In genomic region chr16:85513180-85513579, GRCh38 we compare ENCODE assay signal across 32 cellular contexts.
DNase-seq lines count a peak whose midpoint lies in the region; ATAC-seq, FAIRE-seq and TF ChIP-seq lines count a peak whose summit lies in the region.
"Had no signal": no experiment of that assay in that cellular context is flagged by ENCODE, and none has a peak within 500 bp of the region (broad histone marks: within the 10 kb centered on the region; RNA-seq: fewer than 3 reads in every experiment).

No MANE protein-coding gene starts in this region.

- CTCF ChIA-PET in A549 (lab: Yijun Ruan, JAX), result interaction anchor here (0.6 to 2.9 kb wide), 9 partner anchors 13 to 551 kb away, joined by 3 to 17 read pairs (median 8); no protein-coding TSS in a partner anchor

- no peaks in the 10 kb centered on the region for H3K27me3 ChIP-seq in NT2/D1 (ENCODE audit: insufficient read depth, insufficient read length)
- H3K27me3 ChIP-seq: neutrophil, sigmoid colon, upper lobe of left lung had no signal

- TF ChIP-seq POLR2A in A549 (IDR thresholded peaks at IDR 0.05; ENCODE audit: low read length), result no peak

- FAIRE-seq in A549 (lab: Jason Lieb, UNC), result no peak

- no peak for TF ChIP-seq EP300 in A549 (IDR thresholded peaks at IDR 0.05)

- H3K27ac ChIP-seq in A549, result peak overlapping the region; percentile 95 to 97
- H3K27ac ChIP-seq: neutrophil, psoas muscle, VCaP had no signal

- H3K27ac Mint-ChIP-seq in brain (peak overlapping the region in 4 of 5 experiments; percentile 51 to 98 (median 88)), osteocyte (ENCODE audit: unreplicated experiment) (peak overlapping the region; percentile 58)
- no peak overlapping the region for H3K27ac Mint-ChIP-seq in activated naive CD8-positive, alpha-beta T cell treated with anti-CD3 and anti-CD28 coated beads, Interleukin-2, amount 50 U/mL, for 24 hours
- H3K27ac Mint-ChIP-seq: activated CD4-positive, alpha-beta T cell treated with anti-CD3 and anti-CD28 coated beads, Interleukin-2, amount 10 ng/mL, durations not matched to agents 24 days and 14 days; activated naive CD8-positive, alpha-beta T cell treated with anti-CD3 and anti-CD28 coated beads for 36 hours; activated T-cell treated with anti-CD3 and anti-CD28 coated beads, Interleukin-2, amount 50 U/mL, for 24 hours; CD4-positive, alpha-beta memory T cell; memory B cell had no signal

- H3K4me1 Mint-ChIP-seq in brain, result peaks cover 90% of the 10 kb centered on the region
- H3K4me1 Mint-ChIP-seq in osteocyte (ENCODE audit: unreplicated experiment), result peaks cover 48% of the 10 kb centered on the region
- H3K4me1 Mint-ChIP-seq in activated naive CD8-positive, alpha-beta T cell treated with anti-CD3 and anti-CD28 coated beads, Interleukin-2, amount 50 U/mL, for 24 hours, result no peaks in the 10 kb centered on the region
- H3K4me1 Mint-ChIP-seq: activated CD4-positive, alpha-beta T cell treated with anti-CD3 and anti-CD28 coated beads, Interleukin-2, amount 10 ng/mL, durations not matched to agents 24 days and 14 days; activated naive CD8-positive, alpha-beta T cell treated with anti-CD3 and anti-CD28 coated beads for 36 hours; central memory CD8-positive, alpha-beta T cell had no signal

- TF ChIP-seq RAD21 in A549 (conservative IDR thresholded peaks at IDR 0.05 in 1 of 2, IDR thresholded peaks at IDR 0.05 in 1 of 2), result no peak

- peak overlapping the region; percentile 62 for H3K9ac ChIP-seq in NT2/D1 (ENCODE audit: insufficient read length, low read depth)

- H3K9me3 ChIP-seq in A549 (no peaks in the 10 kb centered on the region), NT2/D1 (ENCODE audit: insufficient read depth, low read length) (no peaks in the 10 kb centered on the region)
- H3K9me3 ChIP-seq: neutrophil, psoas muscle, sigmoid colon, upper lobe of left lung had no signal

- H3K9me3 Mint-ChIP-seq in brain, result no peaks in the 10 kb centered on the region
- H3K9me3 Mint-ChIP-seq in osteocyte (ENCODE audit: unreplicated experiment), result no peaks in the 10 kb centered on the region
- H3K9me3 Mint-ChIP-seq in activated naive CD8-positive, alpha-beta T cell treated with anti-CD3 and anti-CD28 coated beads, Interleukin-2, amount 50 U/mL, for 24 hours, result no peaks in the 10 kb centered on the region
- H3K9me3 Mint-ChIP-seq: activated CD4-positive, alpha-beta T cell treated with anti-CD3 and anti-CD28 coated beads, Interleukin-2, amount 10 ng/mL, durations not matched to agents 24 days and 14 days; activated naive CD8-positive, alpha-beta T cell treated with anti-CD3 and anti-CD28 coated beads for 36 hours; activated T-cell treated with anti-CD3 and anti-CD28 coated beads, Interleukin-2, amount 50 U/mL, for 24 hours; CD4-positive, alpha-beta memory T cell; central memory CD8-positive, alpha-beta T cell; H9; memory B cell had no signal

- 91% methylated on average over 9 of the region's 9 CpGs for WGBS in A549 (ENCODE audit: missing lambda C conversion rate)

- no peak overlapping the region for H3K4me3 ChIP-seq in A549
- H3K4me3 ChIP-seq in NT2/D1 (ENCODE audit: insufficient read length, low read depth), result no peak overlapping the region
- H3K4me3 ChIP-seq: psoas muscle, sigmoid colon, upper lobe of left lung had no signal

- H3K4me3 Mint-ChIP-seq in brain (peak overlapping the region in 1 of 5 experiments; percentile 11), osteocyte (ENCODE audit: unreplicated experiment) (no peak overlapping the region)
- H3K4me3 Mint-ChIP-seq in activated naive CD8-positive, alpha-beta T cell treated with anti-CD3 and anti-CD28 coated beads, Interleukin-2, amount 50 U/mL, for 24 hours, result no peak overlapping the region
- H3K4me3 Mint-ChIP-seq: activated CD4-positive, alpha-beta T cell treated with anti-CD3 and anti-CD28 coated beads, Interleukin-2, amount 10 ng/mL, durations not matched to agents 24 days and 14 days; activated naive CD8-positive, alpha-beta T cell treated with anti-CD3 and anti-CD28 coated beads for 36 hours; activated T-cell treated with anti-CD3 and anti-CD28 coated beads, Interleukin-2, amount 50 U/mL, for 24 hours; CD4-positive, alpha-beta memory T cell; central memory CD8-positive, alpha-beta T cell; H9; memory B cell had no signal

- H3K36me3 Mint-ChIP-seq in brain, result no peaks in the 10 kb centered on the region
- H3K36me3 Mint-ChIP-seq in osteocyte (ENCODE audit: unreplicated experiment), result no peaks in the 10 kb centered on the region
- no peaks in the 10 kb centered on the region for H3K36me3 Mint-ChIP-seq in activated naive CD8-positive, alpha-beta T cell treated with anti-CD3 and anti-CD28 coated beads, Interleukin-2, amount 50 U/mL, for 24 hours (ENCODE audit: low read depth)
- H3K36me3 Mint-ChIP-seq: activated naive CD8-positive, alpha-beta T cell treated with anti-CD3 and anti-CD28 coated beads for 36 hours; CD4-positive, alpha-beta memory T cell; memory B cell had no signal

- DNase-seq in A549 (ENCODE audit: low read depth in 1 of 2, low spot score in 1 of 2), result no peak
- no peak for DNase-seq in NT2/D1 (ENCODE audit: low read depth, low spot score)
- no peak for DNase-seq in osteocyte (ENCODE audit: extremely low spot score, unreplicated experiment)
- no peak for DNase-seq in activated naive CD8-positive, alpha-beta T cell treated with anti-CD3 and anti-CD28 coated beads, Interleukin-2, amount 50 U/mL, for 24 hours
- DNase-seq in middle frontal gyrus (ENCODE audit: extremely low spot score, low spot score), result no peak
- DNase-seq in NK-92 (lab: John Stamatoyannopoulos, UW; ENCODE audit: unreplicated experiment), result no peak
- DNase-seq: activated CD4-positive, alpha-beta T cell treated with anti-CD3 and anti-CD28 coated beads, Interleukin-2, amount 10 ng/mL, durations not matched to agents 24 days and 14 days; activated effector memory CD4-positive, alpha-beta T cell treated with anti-CD3 and anti-CD28 coated beads, Interleukin-2, amount 50 U/mL, for 16 hours; activated naive CD8-positive, alpha-beta T cell treated with anti-CD3 and anti-CD28 coated beads for 36 hours; activated T-cell treated with anti-CD3 and anti-CD28 coated beads, Interleukin-2, amount 50 U/mL, for 24 hours; CD4-positive, alpha-beta memory T cell; erythroblast; H9; NCI-H1417 treated with DMSO at 0.1 percent for 48 hours; NCI-H2029 treated with DMSO at 0.1 percent for 48 hours; NCI-H526; NK-92 treated with Interleukin-12 subunit alpha and Interleukin-12 subunit beta, amount 100 ng/mL, for 24 hours; PC-3; psoas muscle; SHP77 treated with DMSO at 0.1 percent for 48 hours; sigmoid colon; stimulated activated CD4-positive, alpha-beta T cell treated with anti-CD3 and anti-CD28 coated beads, Interleukin-4, amount 100 ng/mL, for 4 hours; substantia nigra; SW 1271; T-helper 9 cell; upper lobe of left lung had no signal

- H3K4me1 ChIP-seq in A549, result peaks cover 36% of the 10 kb centered on the region
- H3K4me1 ChIP-seq in NT2/D1 (ENCODE audit: insufficient read depth, insufficient read length), result peaks cover 40% of the 10 kb centered on the region

- H3K27me3 Mint-ChIP-seq in brain (peaks cover 4% of the 10 kb centered on the region), osteocyte (ENCODE audit: unreplicated experiment) (no peaks in the 10 kb centered on the region)
- no peaks in the 10 kb centered on the region for H3K27me3 Mint-ChIP-seq in activated naive CD8-positive, alpha-beta T cell treated with anti-CD3 and anti-CD28 coated beads, Interleukin-2, amount 50 U/mL, for 24 hours
- H3K27me3 Mint-ChIP-seq: activated CD4-positive, alpha-beta T cell treated with anti-CD3 and anti-CD28 coated beads, Interleukin-2, amount 10 ng/mL, durations not matched to agents 24 days and 14 days; activated naive CD8-positive, alpha-beta T cell treated with anti-CD3 and anti-CD28 coated beads for 36 hours; activated T-cell treated with anti-CD3 and anti-CD28 coated beads, Interleukin-2, amount 50 U/mL, for 24 hours had no signal

- no peak for TF ChIP-seq CTCF in A549 (IDR thresholded peaks at IDR 0.05)
- no peak for TF ChIP-seq CTCF in brain (conservative IDR thresholded peaks at IDR 0.05)
- TF ChIP-seq CTCF in osteocyte (IDR thresholded peaks at IDR 0.05), result no peak

- no peak for ATAC-seq in A549
- no peak for ATAC-seq in activated naive CD8-positive, alpha-beta T cell treated with anti-CD3 and anti-CD28 coated beads, Interleukin-2, amount 50 U/mL, for 24 hours
- ATAC-seq in HG02852 (IDR thresholded peaks at IDR 0.05; ENCODE audit: unreplicated experiment), result no peak
- ATAC-seq: PC-3, psoas muscle had no signal

- H3K4me2 ChIP-seq in A549, result peak overlapping the region; percentile 85; the same call in 2 of the 3 replicates

- POLR2A ChIA-PET in A549 (lab: Yijun Ruan, JAX), result interaction anchor here (0.9 kb wide), 1 partner anchor 99 kb away, joined by 8 read pairs; no protein-coding TSS in a partner anchor

- no peaks in the 10 kb centered on the region for H3K36me3 ChIP-seq in NT2/D1 (ENCODE audit: insufficient read depth, insufficient read length, low read length)
- H3K36me3 ChIP-seq: neutrophil, sigmoid colon, upper lobe of left lung had no signal

TF ChIP-seq in A549, 52 proteins besides CTCF, POLR2A, EP300 and RAD21:
- TF ChIP-seq RFX5 (IDR thresholded peaks at IDR 0.05) (no peak), ZNF302 (CRISPR knock-in tag; IDR thresholded peaks at IDR 0.05) (no peak), TFCP2L1 (CRISPR knock-in tag; IDR thresholded peaks at IDR 0.05) (no peak)
